In genomic region chr19:6576869-6577281, GRCh38 we compare ENCODE assay signal across 1 cellular context.
TF ChIP-seq lines count a peak whose summit lies in the region.

No MANE protein-coding gene starts in this region.

TF ChIP-seq in GM12878, 131 proteins besides CTCF, POLR2A, EP300 and RAD21 (continues in another document):
- TF ChIP-seq EGR1 (IDR thresholded peaks at IDR 0.05; ENCODE audit: borderline replicate concordance in 1 of 2, low read depth in 2 of 2, low read length in 2 of 2), result no peak
- TF ChIP-seq SMAD1 (IDR thresholded peaks at IDR 0.05; ENCODE audit: low read depth, partially characterized antibody), result no peak
- TF ChIP-seq NFXL1 (IDR thresholded peaks at IDR 0.05; ENCODE audit: borderline replicate concordance), result no peak
- no peak for TF ChIP-seq BCL3 (IDR thresholded peaks at IDR 0.05; ENCODE audit: borderline replicate concordance, insufficient read depth, low read depth, low read length, poor library complexity, severe bottlenecking)
- TF ChIP-seq ZNF592 (IDR thresholded peaks at IDR 0.05), result peak; percentile 97
- peak; percentile 96 for TF ChIP-seq ZNF687 (IDR thresholded peaks at IDR 0.05)
- TF ChIP-seq EED (IDR thresholded peaks at IDR 0.05; ENCODE audit: low read depth), result no peak
- no peak for TF ChIP-seq ASH2L (IDR thresholded peaks at IDR 0.05; ENCODE audit: borderline replicate concordance, low read depth)
- no peak for TF ChIP-seq MAX (IDR thresholded peaks at IDR 0.05; ENCODE audit: low read depth, low read length)
- TF ChIP-seq CREB1 (IDR thresholded peaks at IDR 0.05; ENCODE audit: low read depth), result no peak
- peak; percentile 31; the same call in 1 of the 2 replicates for TF ChIP-seq NR2C1 (IDR thresholded peaks at IDR 0.05)
- TF ChIP-seq EZH2 (IDR thresholded peaks at IDR 0.05; ENCODE audit: borderline replicate concordance, control insufficient read depth, low read depth, low read length), result no peak
- no peak for TF ChIP-seq ELK1 (IDR thresholded peaks at IDR 0.05; ENCODE audit: low read depth, low read length)
- 0 out of 2 replicates have a peak, but pooled peaks have one; percentile 52 for TF ChIP-seq PRDM15 (CRISPR knock-in tag; IDR thresholded peaks at IDR 0.05)
- no peak for TF ChIP-seq SREBF1 (IDR thresholded peaks at IDR 0.05; ENCODE audit: low read length)
- TF ChIP-seq RAD51 (IDR thresholded peaks at IDR 0.05), result peak; percentile 32; the same call in 1 of the 2 replicates
- peak; percentile 80 for TF ChIP-seq PKNOX1 (IDR thresholded peaks at IDR 0.05)
- TF ChIP-seq NR2F1 (conservative IDR thresholded peaks at IDR 0.05), result peak; percentile 67
- no peak for TF ChIP-seq RB1 (IDR thresholded peaks at IDR 0.05; ENCODE audit: borderline replicate concordance)
- TF ChIP-seq KLF5 (IDR thresholded peaks at IDR 0.05; ENCODE audit: partially characterized antibody), result no peak
- no peak for TF ChIP-seq ZSCAN29 (IDR thresholded peaks at IDR 0.05)
- TF ChIP-seq PBX3 (IDR thresholded peaks at IDR 0.05; ENCODE audit: insufficient replicate concordance, low read depth, low read length), result peak; percentile 68
- TF ChIP-seq BCLAF1 (IDR thresholded peaks at IDR 0.05), result no peak
- no peak for TF ChIP-seq SUPT20H (IDR thresholded peaks at IDR 0.05; ENCODE audit: borderline replicate concordance, control insufficient read depth, low read depth, low read length)
- no peak for TF ChIP-seq GABPA (IDR thresholded peaks at IDR 0.05; ENCODE audit: low read depth)
- TF ChIP-seq MLLT1 (IDR thresholded peaks at IDR 0.05), result no peak
- no peak for TF ChIP-seq RUNX3 (IDR thresholded peaks at IDR 0.05; ENCODE audit: low read length)
